8 cellular contexts compared by ENCODE assay signal in genomic region chr4:143514432-143514831, GRCh38. TPM values are rescaled to one million over a fixed set of nuclear protein-coding genes. Genes with fewer than 3 reads are reported as not detected.
DNase-seq lines count a peak whose midpoint lies in the region; ATAC-seq, FAIRE-seq and TF ChIP-seq lines count a peak whose summit lies in the region.

No MANE protein-coding gene starts in this region.

- peaks cover 15% of the 10 kb centered on the region for H3K27me3 Mint-ChIP-seq in activated naive CD4-positive, alpha-beta T cell treated with anti-CD3 and anti-CD28 coated beads, Interleukin-2, amount 10 ng/mL, durations not matched to agents 7 days and 5 days
- H3K27me3 Mint-ChIP-seq in neural progenitor cell (ENCODE audit: insufficient read depth, low read depth) = no peaks in the 10 kb centered on the region

- peaks cover 49% of the 10 kb centered on the region for H4K20me1 ChIP-seq in neural progenitor cell (ENCODE audit: low read depth)

- peak overlapping the region; percentile 91 for H3K4me3 ChIP-seq in AG04449 (ENCODE audit: low read depth, low read length)
- H3K4me3 ChIP-seq in neural progenitor cell = peak overlapping the region; percentile 92

- no peak for DNase-seq in AG04449 (ENCODE audit: low read depth, low spot score)
- peak; percentile 14 for DNase-seq in GM13977 (ENCODE audit: low spot score)
- peak; percentile 27 to 65 for DNase-seq in NCI-H526 (lab: John Stamatoyannopoulos, UW)
- DNase-seq in activated naive CD4-positive, alpha-beta T cell treated with anti-CD3 and anti-CD28 coated beads, Interleukin-2, amount 10 ng/mL, durations not matched to agents 7 days and 5 days = peak; percentile 39
- DNase-seq in frontal cortex (ENCODE audit: low spot score in 2 of 2) = peak; percentile 16 to 22
- peak; percentile 90 for DNase-seq in neural progenitor cell (ENCODE audit: low spot score)
- no peak for DNase-seq in NCI-H2196 (lab: John Stamatoyannopoulos, UW; ENCODE audit: unreplicated experiment)

- H3K9ac ChIP-seq in neural progenitor cell = peak overlapping the region; percentile 92

- peaks cover 9% of the 10 kb centered on the region for H3K4me1 ChIP-seq in neural progenitor cell

- H2AFZ ChIP-seq in neural progenitor cell (replicated peaks) = no peak overlapping the region

- H3K9me3 Mint-ChIP-seq in activated naive CD4-positive, alpha-beta T cell treated with anti-CD3 and anti-CD28 coated beads, Interleukin-2, amount 10 ng/mL, durations not matched to agents 7 days and 5 days = no peaks in the 10 kb centered on the region
- H3K9me3 Mint-ChIP-seq in neural progenitor cell = peaks cover 3% of the 10 kb centered on the region

- no peak for ATAC-seq in GM19324 (IDR thresholded peaks at IDR 0.05; ENCODE audit: low FRiP score, unreplicated experiment)

- H3F3A ChIP-seq in neural progenitor cell (ENCODE audit: low read depth) = peaks cover 15% of the 10 kb centered on the region

- CTCF ChIA-PET in AG04449 (lab: Yijun Ruan, JAX) = interaction anchor here (1.5 kb wide), 1 partner anchor 17 kb away, joined by 7 read pairs; no protein-coding TSS in a partner anchor
- CTCF ChIA-PET in activated naive CD4-positive, alpha-beta T cell treated with anti-CD3 and anti-CD28 coated beads, Interleukin-2, amount 10 ng/mL, durations not matched to agents 7 days and 5 days (lab: Charles Lee) = no interaction called here

- no peak for FAIRE-seq in frontal cortex (lab: Jason Lieb, UNC)

- H3K4me2 ChIP-seq in neural progenitor cell = peak overlapping the region; percentile 92

- peaks cover 30% of the 10 kb centered on the region for H3K36me3 Mint-ChIP-seq in activated naive CD4-positive, alpha-beta T cell treated with anti-CD3 and anti-CD28 coated beads, Interleukin-2, amount 10 ng/mL, durations not matched to agents 7 days and 5 days
- H3K36me3 Mint-ChIP-seq in neural progenitor cell = peaks cover 21% of the 10 kb centered on the region

- H3K79me2 ChIP-seq in neural progenitor cell (ENCODE audit: low read depth) = peaks cover 59% of the 10 kb centered on the region

- in situ Hi-C loops in GM13977 (cut with MboI; ENCODE audit: low pct_unique_long_range_greater_than_20kb, low sequenced_read_pairs, unreplicated experiment) = no loop called here

- H3K27me3 ChIP-seq in neural progenitor cell = no peaks in the 10 kb centered on the region

- H3K9me3 ChIP-seq in neural progenitor cell (ENCODE audit: low read depth) = no peaks in the 10 kb centered on the region

- peaks cover 42% of the 10 kb centered on the region for H3K4me1 Mint-ChIP-seq in activated naive CD4-positive, alpha-beta T cell treated with anti-CD3 and anti-CD28 coated beads, Interleukin-2, amount 10 ng/mL, durations not matched to agents 7 days and 5 days
- H3K4me1 Mint-ChIP-seq in neural progenitor cell = peaks cover 28% of the 10 kb centered on the region

- POLR2A ChIA-PET in AG04449 (lab: Yijun Ruan, JAX) = interaction anchor here (1.0 kb wide), 2 partner anchors 12 to 297 kb away, joined by 3 read pairs; no protein-coding TSS in a partner anchor

- no peak for TF ChIP-seq CTCF in AG04449 (IDR thresholded peaks at IDR 0.05; ENCODE audit: insufficient read depth, low read length, missing control alignments)
- TF ChIP-seq CTCF in GM13977 (IDR thresholded peaks at IDR 0.05; ENCODE audit: extremely low read depth, insufficient read depth, missing control alignments) = no peak
- TF ChIP-seq CTCF in neural progenitor cell (IDR thresholded peaks at IDR 0.05) = no peak

- H3K4me3 Mint-ChIP-seq in activated naive CD4-positive, alpha-beta T cell treated with anti-CD3 and anti-CD28 coated beads, Interleukin-2, amount 10 ng/mL, durations not matched to agents 7 days and 5 days = peak overlapping the region; percentile 82
- H3K4me3 Mint-ChIP-seq in neural progenitor cell = peak overlapping the region; percentile 99

- H3K27ac Mint-ChIP-seq in activated naive CD4-positive, alpha-beta T cell treated with anti-CD3 and anti-CD28 coated beads, Interleukin-2, amount 10 ng/mL, durations not matched to agents 7 days and 5 days = peak overlapping the region; percentile 99
- peak overlapping the region; percentile 98 for H3K27ac Mint-ChIP-seq in neural progenitor cell

- H3K36me3 ChIP-seq in neural progenitor cell = peaks cover 12% of the 10 kb centered on the region

- peak overlapping the region; percentile 97 for H3K27ac ChIP-seq in neural progenitor cell

RNA-seq across cellular contexts. Expression of gene SMARCA5, which starts 0.9 kb away (rescaled TPM):
- 60.3 TPM for total RNA-seq in frontal cortex
- 114 and 176 TPM in 2 replicates for total RNA-seq in neural progenitor cell (ENCODE audit: low replicate concordance)

Comparison
In these comparisons a context has a peak if more than half of its experiments do, and no peak if none do; other contexts are left out.
1. DNase-seq: peak in GM13977 (single experiment), NCI-H526 (2 of 2), activated naive CD4-positive, alpha-beta T cell treated with anti-CD3 and anti-CD28 coated beads, Interleukin-2, amount 10 ng/mL, durations not matched to agents 7 days and 5 days (single experiment), frontal cortex (2 of 2) and neural progenitor cell (single experiment); none in AG04449 (single experiment) and NCI-H2196 (single experiment).